ENCODE assay signal across 17 cellular contexts in the genomic region with DNA sequence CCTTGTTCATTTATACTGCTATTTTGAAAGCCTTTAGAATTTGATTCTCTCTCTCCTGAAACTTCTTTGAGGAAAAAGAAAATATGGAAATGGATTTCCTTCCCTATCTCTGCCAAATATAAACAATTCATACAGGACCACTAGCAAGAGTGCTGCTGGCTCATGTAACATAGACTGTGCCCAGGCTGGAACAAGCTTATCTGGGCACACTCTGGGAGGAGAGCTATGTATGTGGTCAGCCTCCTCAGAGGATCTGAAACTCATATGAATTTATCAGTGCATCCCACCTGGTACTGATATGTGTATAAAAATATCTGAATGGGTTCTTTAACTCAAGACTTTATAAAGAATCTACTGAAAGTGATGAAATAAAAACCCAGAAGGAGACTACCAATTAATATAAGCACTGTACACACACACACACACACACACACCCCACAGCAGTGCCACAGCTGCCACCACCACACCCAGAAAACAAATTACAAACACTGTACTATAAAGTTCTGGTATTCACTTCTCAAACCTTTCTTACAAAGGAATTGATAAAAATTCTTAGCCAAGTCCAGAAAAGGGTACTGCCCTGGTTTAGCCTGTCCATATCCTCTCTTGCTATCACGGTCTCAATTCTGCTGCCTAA.
A peak's percentile ranks its signal among the peaks of the same experiment; 100 is the strongest.
DNase-seq lines count a peak whose midpoint lies in the region; ATAC-seq and TF ChIP-seq lines count a peak whose summit lies in the region.
"Had no signal": no experiment of that assay in that cellular context is flagged by ENCODE, and none has a peak within 500 bp of the region (broad histone marks: within the 10 kb centered on the region; RNA-seq: fewer than 3 reads in every experiment).

No MANE protein-coding gene starts in this region.

- no peak overlapping the region for H3K18ac ChIP-seq in mesenchymal stem cell (ENCODE audit: low read depth in 1 of 2, low read length in 2 of 2)

- H3K27me3 ChIP-seq in GM23248 (replicated peaks; ENCODE audit: insufficient read depth): no peaks in the 10 kb centered on the region
- no peaks in the 10 kb centered on the region for H3K27me3 ChIP-seq in MG63
- H3K27me3 ChIP-seq in mesenchymal stem cell (ENCODE audit: control insufficient read depth in 1 of 2, insufficient read depth in 1 of 2, low read length in 2 of 2): no peaks in the 10 kb centered on the region

- 97 to 98% methylated on average over 1 of the region's 1 CpG for WGBS in GM23248 (ENCODE audit: low coverage in 1 of 2, low lambda C conversion rate in 2 of 2, missing lambda C conversion rate in 2 of 2), 2 experiments
- WGBS in mesenchymal stem cell: 92% methylated on average over 1 of the region's 1 CpG

- H3K27ac ChIP-seq in GM23248 (no peak overlapping the region), mesenchymal stem cell (ENCODE audit: low read length, poor library complexity, severe bottlenecking) (no peak overlapping the region)
- H3K27ac ChIP-seq: A549 had no signal

- no peaks in the 10 kb centered on the region for H4K20me1 ChIP-seq in GM23248 (ENCODE audit: insufficient read depth)

- H3K4ac ChIP-seq in mesenchymal stem cell (ENCODE audit: low read depth in 1 of 2, low read length in 2 of 2): no peak overlapping the region

- DNase-seq in GM23248 (no peak), MG63 (peak; percentile 14), fibroblast of the aortic adventitia (ENCODE audit: low read depth) (peak; percentile 47), mesenchymal stem cell (no peak), NCI-H1048 (lab: John Stamatoyannopoulos, UW) (no peak), GDM1 (lab: John Stamatoyannopoulos, UW) (no peak), NCI-H510A (lab: John Stamatoyannopoulos, UW) (no peak)
- DNase-seq: CD4-positive, alpha-beta memory T cell; DMS53; H9; NCI-H1092; NCI-H1436 treated with DMSO at 0.1 percent for 48 hours; NCI-H2029 treated with DMSO at 0.1 percent for 48 hours; NCI-H510A treated with DMSO at 0.1 percent for 48 hours; SW 1271 had no signal

- no peak overlapping the region for H2BK120ac ChIP-seq in mesenchymal stem cell (ENCODE audit: low read depth, low read length)

- H2BK15ac ChIP-seq in mesenchymal stem cell (ENCODE audit: low read depth, poor library complexity, severe bottlenecking): no peak overlapping the region

- no peaks in the 10 kb centered on the region for H3K79me2 ChIP-seq in GM23248 (ENCODE audit: insufficient read depth)

- no peak overlapping the region for H2BK12ac ChIP-seq in mesenchymal stem cell (ENCODE audit: low read length in 2 of 2)

- no peak for TF ChIP-seq CTCF in fibroblast of the aortic adventitia (IDR thresholded peaks at IDR 0.05; ENCODE audit: insufficient read depth, low read length)

- H3K9ac ChIP-seq in GM23248 (no peak overlapping the region), mesenchymal stem cell (ENCODE audit: low read length) (no peak overlapping the region)

- H3K4me2 ChIP-seq in GM23248 (ENCODE audit: unreplicated experiment): no peak overlapping the region
- no peak overlapping the region for H3K4me2 ChIP-seq in mesenchymal stem cell (ENCODE audit: low read length, poor library complexity, severe bottlenecking)
- H3K4me2 ChIP-seq: A549 had no signal

- 0 out of 2 replicates have a peak overlapping the region, but pooled peaks have one; percentile 17 for H2AFZ ChIP-seq in GM23248
- H2AFZ ChIP-seq in mesenchymal stem cell (ENCODE audit: low read depth, low read length): peak overlapping the region; percentile 58

- H3K23ac ChIP-seq in mesenchymal stem cell (ENCODE audit: low read length in 2 of 2): no peak overlapping the region

- no peak overlapping the region for H2BK5ac ChIP-seq in mesenchymal stem cell (ENCODE audit: low read depth, low read length, poor library complexity, severe bottlenecking)

- no peak overlapping the region for H3K14ac ChIP-seq in mesenchymal stem cell (ENCODE audit: low read length in 2 of 2)

- in situ Hi-C loops in GM23248 (cut with MboI): no loop called here

- H3K4me1 ChIP-seq in GM23248 (ENCODE audit: insufficient read depth) (peaks cover 7% of the 10 kb centered on the region; the same call in 1 of the 2 replicates), mesenchymal stem cell (ENCODE audit: control insufficient read depth, insufficient read depth, low read depth, low read length) (no peaks in the 10 kb centered on the region)
- H3K4me1 ChIP-seq: A549 had no signal

- peak overlapping the region; percentile 36 for H2AK5ac ChIP-seq in mesenchymal stem cell (ENCODE audit: low read length, severe bottlenecking)

- H4K8ac ChIP-seq in mesenchymal stem cell (ENCODE audit: low read length): no peak overlapping the region

- H3K4me3 ChIP-seq in GM23248 (no peak overlapping the region), MG63 (no peak overlapping the region), fibroblast of the aortic adventitia (ENCODE audit: low read depth, low read length) (no peak overlapping the region), mesenchymal stem cell (ENCODE audit: insufficient read depth in 1 of 2, low read depth in 1 of 2, low read length in 2 of 2) (no peak overlapping the region)
- H3K4me3 ChIP-seq: A549 had no signal

- H3K9me3 ChIP-seq in GM23248 (ENCODE audit: low read depth): no peaks in the 10 kb centered on the region
- no peaks in the 10 kb centered on the region for H3K9me3 ChIP-seq in MG63
- H3K9me3 ChIP-seq in mesenchymal stem cell (ENCODE audit: control insufficient read depth, low read length): peaks cover 3% of the 10 kb centered on the region
- H3K9me3 ChIP-seq: A549 had no signal

- no peaks in the 10 kb centered on the region for H3K36me3 ChIP-seq in GM23248 (ENCODE audit: low read depth)
- H3K36me3 ChIP-seq in MG63: no peaks in the 10 kb centered on the region
- H3K36me3 ChIP-seq in mesenchymal stem cell (ENCODE audit: control insufficient read depth in 1 of 2, insufficient read depth in 2 of 2, low read depth in 1 of 2, low read length in 2 of 2): no peaks in the 10 kb centered on the region

- H3F3A ChIP-seq in GM23248 (ENCODE audit: insufficient read depth): peaks cover 14% of the 10 kb centered on the region; the same call in 1 of the 2 replicates

- H4K91ac ChIP-seq in mesenchymal stem cell (ENCODE audit: low read length): no peak overlapping the region

- no peak for ATAC-seq in GM18861 (IDR thresholded peaks at IDR 0.05; ENCODE audit: unreplicated experiment)
- ATAC-seq: A549 had no signal

- no peaks in the 10 kb centered on the region for H3K9me2 ChIP-seq in GM23248 (ENCODE audit: insufficient read depth)

- no peaks in the 10 kb centered on the region for H3K79me1 ChIP-seq in mesenchymal stem cell (replicated peaks; ENCODE audit: low read length, poor library complexity, severe bottlenecking)

Comparison
In these comparisons a context has a peak if more than half of its experiments do, and no peak if none do; other contexts are left out.
1. DNase-seq: peak in MG63 (single experiment) and fibroblast of the aortic adventitia (single experiment); none in GM23248 (single experiment), mesenchymal stem cell (single experiment), NCI-H1048 (single experiment), GDM1 (single experiment) and NCI-H510A (single experiment).